In the genomic region with DNA sequence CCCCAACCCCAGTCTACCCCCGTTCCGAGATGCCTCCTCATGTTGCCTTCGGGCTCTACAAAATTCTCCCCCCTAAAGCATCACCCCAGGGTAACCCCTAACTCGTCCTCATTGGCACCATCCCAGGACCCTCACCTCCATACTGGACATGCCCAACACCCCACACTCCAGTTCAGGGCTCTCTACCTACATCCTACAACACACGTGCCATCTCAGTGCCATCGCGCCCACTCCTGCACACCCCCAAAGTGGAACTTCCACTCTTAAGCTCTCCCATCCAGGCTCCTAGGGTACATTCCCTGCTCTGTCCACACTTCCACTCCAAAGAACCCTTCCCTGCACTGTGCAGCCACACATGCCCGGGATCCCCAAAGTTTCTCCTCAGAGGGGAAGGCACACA, we compare ENCODE assay signal across 8 cellular contexts. TPM values are rescaled to one million over a fixed set of nuclear protein-coding genes. Genes with fewer than 3 reads are reported as not detected.
A peak's percentile ranks its signal among the peaks of the same experiment; 100 is the strongest.
DNase-seq lines count a peak whose midpoint lies in the region; ATAC-seq and TF ChIP-seq lines count a peak whose summit lies in the region.

No MANE protein-coding gene starts in this region.

- H3K4me3 Mint-ChIP-seq in WTC11 = peak overlapping the region; percentile 96

- ATAC-seq in WTC11 = no peak
- no peak for ATAC-seq in HG03108 (IDR thresholded peaks at IDR 0.05; ENCODE audit: unreplicated experiment)

- peaks cover 3% of the 10 kb centered on the region for H3K36me3 Mint-ChIP-seq in WTC11

- in situ Hi-C loops in GM23248 (cut with MboI) = no loop called here

- H4K20me1 ChIP-seq in GM23248 (ENCODE audit: insufficient read depth) = peaks cover 9% of the 10 kb centered on the region; the same call in 1 of the 2 replicates

- peaks cover 50% of the 10 kb centered on the region for H3K4me1 Mint-ChIP-seq in WTC11

- CTCF ChIA-PET in WTC11 (lab: Charles Lee) = interaction anchor here (0.6 to 1.8 kb wide), 10 partner anchors 9 to 268 kb away, joined by 3 to 7 read pairs (median 4); no protein-coding TSS in a partner anchor

- H3K27ac Mint-ChIP-seq in WTC11 = peak overlapping the region; percentile 84; the same call in 1 of the 2 replicates

- intact Hi-C loops in left ventricle myocardium inferior (cut with micrococcal nuclease) = no loop called here

- peak overlapping the region; percentile 97 for H3K4me2 ChIP-seq in GM23248 (ENCODE audit: unreplicated experiment)

- POLR2A ChIA-PET in WTC11 (lab: Charles Lee) = interaction anchor here (1.2 kb wide), 1 partner anchor 8 kb away, joined by 3 read pairs; no protein-coding TSS in a partner anchor

- H3K4me3 ChIP-seq in GM23248 = peak overlapping the region; percentile 95
- H3K4me3 ChIP-seq in left ventricle myocardium inferior = peak overlapping the region; percentile 98
- peak overlapping the region; percentile 83 for H3K4me3 ChIP-seq in skeletal muscle cell (ENCODE audit: low read depth, low read length)

- H3K79me2 ChIP-seq in GM23248 (ENCODE audit: insufficient read depth) = peaks cover 68% of the 10 kb centered on the region

- no peaks in the 10 kb centered on the region for H3K4me1 ChIP-seq in GM23248 (ENCODE audit: insufficient read depth)
- peaks cover 69% of the 10 kb centered on the region for H3K4me1 ChIP-seq in left ventricle myocardium inferior

- no peaks in the 10 kb centered on the region for H3K27me3 ChIP-seq in GM23248 (replicated peaks; ENCODE audit: insufficient read depth)
- H3K27me3 ChIP-seq in left ventricle myocardium inferior (ENCODE audit: low read depth) = no peaks in the 10 kb centered on the region

- peak overlapping the region; percentile 86 for H3K9ac ChIP-seq in GM23248

- no peaks in the 10 kb centered on the region for H3F3A ChIP-seq in GM23248 (ENCODE audit: insufficient read depth)

- no peaks in the 10 kb centered on the region for H3K9me3 Mint-ChIP-seq in WTC11

- DNase-seq in GM23248 (peak; percentile 41), WTC11 (ENCODE audit: low spot score) (no peak), left ventricle myocardium inferior (no peak), skeletal muscle cell (ENCODE audit: low read depth) (no peak), occipital lobe (lab: John Stamatoyannopoulos, UW) (no peak), COLO668 (lab: John Stamatoyannopoulos, UW; ENCODE audit: unreplicated experiment) (no peak), NCI-H187 (lab: John Stamatoyannopoulos, UW) (no peak)

- 17 to 29% methylated on average over 8 of the region's 8 CpGs for WGBS in GM23248 (ENCODE audit: low coverage in 1 of 2, low lambda C conversion rate in 2 of 2, missing lambda C conversion rate in 2 of 2), 2 experiments

- no peak for TF ChIP-seq CTCF in WTC11 (IDR thresholded peaks at IDR 0.05)
- no peak for TF ChIP-seq CTCF in left ventricle myocardium inferior (IDR thresholded peaks at IDR 0.05; ENCODE audit: borderline replicate concordance)

- H3K36me3 ChIP-seq in GM23248 (ENCODE audit: low read depth) (peaks cover 6% of the 10 kb centered on the region; the same call in 1 of the 2 replicates), left ventricle myocardium inferior (peaks cover 8% of the 10 kb centered on the region)

- no peak overlapping the region for H3K27ac ChIP-seq in GM23248
- H3K27ac ChIP-seq in left ventricle myocardium inferior (replicated peaks) = peak overlapping the region; percentile 91

- no peaks in the 10 kb centered on the region for H3K27me3 Mint-ChIP-seq in WTC11 (ENCODE audit: low read depth)

- no peaks in the 10 kb centered on the region for H3K9me2 ChIP-seq in GM23248 (ENCODE audit: insufficient read depth)

- H2AFZ ChIP-seq in GM23248 = 0 out of 2 replicates have a peak overlapping the region, but pooled peaks have one; percentile 56

- H3K9me3 ChIP-seq in GM23248 (ENCODE audit: low read depth) (no peaks in the 10 kb centered on the region), left ventricle myocardium inferior (replicated peaks) (no peaks in the 10 kb centered on the region)

TF ChIP-seq in WTC11, 78 proteins besides CTCF, POLR2A, EP300 and RAD21:
- TF ChIP-seq FOXK1 (CRISPR knock-in tag; IDR thresholded peaks at IDR 0.05) (no peak), ZNF396 (CRISPR knock-in tag; IDR thresholded peaks at IDR 0.05; ENCODE audit: borderline replicate concordance) (no peak)
- TF ChIP-seq, protein P1, sequence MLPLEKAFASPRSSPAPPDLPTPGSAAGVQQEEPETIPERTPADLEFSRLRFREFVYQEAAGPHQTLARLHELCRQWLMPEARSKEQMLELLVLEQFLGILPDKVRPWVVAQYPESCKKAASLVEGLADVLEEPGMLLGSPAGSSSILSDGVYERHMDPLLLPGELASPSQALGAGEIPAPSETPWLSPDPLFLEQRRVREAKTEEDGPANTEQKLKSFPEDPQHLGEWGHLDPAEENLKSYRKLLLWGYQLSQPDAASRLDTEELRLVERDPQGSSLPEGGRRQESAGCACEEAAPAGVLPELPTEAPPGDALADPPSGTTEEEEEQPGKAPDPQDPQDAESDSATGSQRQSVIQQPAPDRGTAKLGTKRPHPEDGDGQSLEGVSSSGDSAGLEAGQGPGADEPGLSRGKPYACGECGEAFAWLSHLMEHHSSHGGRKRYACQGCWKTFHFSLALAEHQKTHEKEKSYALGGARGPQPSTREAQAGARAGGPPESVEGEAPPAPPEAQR (CRISPR knock-in tag; IDR thresholded peaks at IDR 0.05) = no peak
- TF ChIP-seq, protein P2, sequence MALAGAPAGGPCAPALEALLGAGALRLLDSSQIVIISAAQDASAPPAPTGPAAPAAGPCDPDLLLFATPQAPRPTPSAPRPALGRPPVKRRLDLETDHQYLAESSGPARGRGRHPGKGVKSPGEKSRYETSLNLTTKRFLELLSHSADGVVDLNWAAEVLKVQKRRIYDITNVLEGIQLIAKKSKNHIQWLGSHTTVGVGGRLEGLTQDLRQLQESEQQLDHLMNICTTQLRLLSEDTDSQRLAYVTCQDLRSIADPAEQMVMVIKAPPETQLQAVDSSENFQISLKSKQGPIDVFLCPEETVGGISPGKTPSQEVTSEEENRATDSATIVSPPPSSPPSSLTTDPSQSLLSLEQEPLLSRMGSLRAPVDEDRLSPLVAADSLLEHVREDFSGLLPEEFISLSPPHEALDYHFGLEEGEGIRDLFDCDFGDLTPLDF (CRISPR knock-in tag; IDR thresholded peaks at IDR 0.05) = no peak
- TF ChIP-seq, protein P3, sequence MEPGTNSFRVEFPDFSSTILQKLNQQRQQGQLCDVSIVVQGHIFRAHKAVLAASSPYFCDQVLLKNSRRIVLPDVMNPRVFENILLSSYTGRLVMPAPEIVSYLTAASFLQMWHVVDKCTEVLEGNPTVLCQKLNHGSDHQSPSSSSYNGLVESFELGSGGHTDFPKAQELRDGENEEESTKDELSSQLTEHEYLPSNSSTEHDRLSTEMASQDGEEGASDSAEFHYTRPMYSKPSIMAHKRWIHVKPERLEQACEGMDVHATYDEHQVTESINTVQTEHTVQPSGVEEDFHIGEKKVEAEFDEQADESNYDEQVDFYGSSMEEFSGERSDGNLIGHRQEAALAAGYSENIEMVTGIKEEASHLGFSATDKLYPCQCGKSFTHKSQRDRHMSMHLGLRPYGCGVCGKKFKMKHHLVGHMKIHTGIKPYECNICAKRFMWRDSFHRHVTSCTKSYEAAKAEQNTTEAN (CRISPR knock-in tag; IDR thresholded peaks at IDR 0.05) = no peak
TF ChIP-seq in WTC11: peak in this region for 0.

RNA-seq across cellular contexts. Expression of a gene that starts 0.8 kb away (rescaled TPM):
- total RNA-seq in GM23248 (2014; rRNA removed; shearing (Covaris generic)) = 32.1 and 41.5 TPM in 2 replicates
- polyA plus RNA-seq in GM23248 (2016; fragmentation: Nextera tagmentation; extraction: Ambion mirVana) = 12.4 and 15.0 TPM in 2 replicates
- total RNA-seq in WTC11 (2021) = 23.4 to 26.1 TPM (median 24.1 TPM) in 3 replicates
- total RNA-seq in left ventricle myocardium inferior = 15.6 TPM
- 11.7 TPM for total RNA-seq in occipital lobe

RNA-seq across cellular contexts. Expression of a gene that starts 1.2 kb away (rescaled TPM):
- 75.7 and 114 TPM in 2 replicates for total RNA-seq in GM23248 (2014; rRNA removed; shearing (Covaris generic))
- 44.4 and 45.9 TPM in 2 replicates for polyA plus RNA-seq in GM23248 (2016; fragmentation: Nextera tagmentation; extraction: Ambion mirVana)
- total RNA-seq in WTC11 (2021) (126 to 144 TPM (median 137 TPM) in 3 replicates), left ventricle myocardium inferior (52.7 TPM), occipital lobe (85.2 TPM)

RNA-seq across cellular contexts. Expression of a gene that starts 28.1 kb away (rescaled TPM):
- total RNA-seq in GM23248 (2014; rRNA removed; shearing (Covaris generic)) = 11.9 and 16.4 TPM in 2 replicates
- 12.3 and 14.2 TPM in 2 replicates for polyA plus RNA-seq in GM23248 (2016; fragmentation: Nextera tagmentation; extraction: Ambion mirVana)
- total RNA-seq in WTC11 (2021) (78.5 to 100 TPM (median 81.5 TPM) in 3 replicates), left ventricle myocardium inferior (7.9 TPM), occipital lobe (4.7 TPM)

RNA-seq across cellular contexts. Expression of a gene that starts 43.4 kb away (rescaled TPM):
- total RNA-seq in GM23248 (2014; rRNA removed; shearing (Covaris generic)) = 426 and 456 TPM in 2 replicates
- 367 and 393 TPM in 2 replicates for polyA plus RNA-seq in GM23248 (2016; fragmentation: Nextera tagmentation; extraction: Ambion mirVana)
- 173 to 239 TPM (median 187 TPM) in 3 replicates for total RNA-seq in WTC11 (2021)
- 5.9 TPM for total RNA-seq in left ventricle myocardium inferior
- 3.3 TPM for total RNA-seq in occipital lobe
